In genomic region chr5:55904152-55904551, GRCh38 we compare ENCODE assay signal across 1 cellular context.
TF ChIP-seq lines count a peak whose summit lies in the region.

No MANE protein-coding gene starts in this region.

TF ChIP-seq in HepG2, 621 proteins besides CTCF, POLR2A, EP300 and RAD21 (continued from another document):
- TF ChIP-seq ZNF687 (CRISPR knock-in tag; IDR thresholded peaks at IDR 0.05) (no peak), ARID2 (CRISPR knock-in tag; IDR thresholded peaks at IDR 0.05; ENCODE audit: borderline replicate concordance) (no peak), NPAS2 (CRISPR knock-in tag; IDR thresholded peaks at IDR 0.05; ENCODE audit: borderline replicate concordance) (no peak), ZNF777 (CRISPR knock-in tag; IDR thresholded peaks at IDR 0.05) (no peak), NR2F1 (CRISPR knock-in tag; IDR thresholded peaks at IDR 0.05) (no peak), NFAT5 (CRISPR knock-in tag; IDR thresholded peaks at IDR 0.05) (no peak), ZFP1 (CRISPR knock-in tag; IDR thresholded peaks at IDR 0.05) (no peak), KAT8 (CRISPR knock-in tag; IDR thresholded peaks at IDR 0.05) (no peak), ZBED4 (CRISPR knock-in tag; IDR thresholded peaks at IDR 0.05; ENCODE audit: borderline replicate concordance) (no peak), ATF2 (CRISPR knock-in tag; IDR thresholded peaks at IDR 0.05) (no peak), ZBTB20 (CRISPR knock-in tag; IDR thresholded peaks at IDR 0.05; ENCODE audit: borderline replicate concordance, low read depth) (no peak), ZMAT5 (CRISPR knock-in tag; IDR thresholded peaks at IDR 0.05; ENCODE audit: borderline replicate concordance, low read depth) (no peak), ZNF33A (CRISPR knock-in tag; IDR thresholded peaks at IDR 0.05; ENCODE audit: borderline replicate concordance) (no peak), ZNF891 (CRISPR knock-in tag; IDR thresholded peaks at IDR 0.05) (no peak), ZBTB42 (CRISPR knock-in tag; IDR thresholded peaks at IDR 0.05) (no peak), ZNF614 (CRISPR knock-in tag; IDR thresholded peaks at IDR 0.05; ENCODE audit: borderline replicate concordance) (no peak), ZNF18 (CRISPR knock-in tag; IDR thresholded peaks at IDR 0.05; ENCODE audit: insufficient replicate concordance) (no peak)
TF ChIP-seq in HepG2: peak in this region for 0.
